In the genomic region with DNA sequence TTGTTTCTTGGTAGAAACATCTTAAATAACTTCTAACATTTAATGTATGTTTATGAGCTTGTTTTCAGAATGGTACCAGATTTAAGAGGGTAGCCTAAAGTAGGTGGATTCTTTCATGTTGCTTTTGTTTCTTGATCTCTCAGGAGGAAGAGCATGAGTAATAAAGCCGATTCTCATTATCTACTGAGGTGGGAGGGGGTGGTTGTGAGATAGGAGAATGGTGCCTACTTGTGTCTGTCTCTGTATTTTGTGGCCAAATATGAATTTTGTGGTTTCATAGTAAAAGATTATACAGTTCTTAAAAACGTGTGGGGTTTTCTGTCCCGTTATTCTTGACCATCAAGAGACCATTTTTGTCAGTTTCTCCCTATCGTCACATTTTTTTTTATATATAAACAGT, we compare ENCODE assay signal across 9 cellular contexts. TPM values are rescaled to one million over a fixed set of nuclear protein-coding genes. Genes with fewer than 3 reads are reported as not detected.
DNase-seq lines count a peak whose midpoint lies in the region; ATAC-seq and TF ChIP-seq lines count a peak whose summit lies in the region.
"Had no signal": no experiment of that assay in that cellular context is flagged by ENCODE, and none has a peak within 500 bp of the region (broad histone marks: within the 10 kb centered on the region; RNA-seq: fewer than 3 reads in every experiment).

No MANE protein-coding gene starts in this region.

- H3K27ac ChIP-seq in CD8-positive, alpha-beta T cell (ENCODE audit: low read depth, low read length) = no peak overlapping the region
- H3K27ac ChIP-seq in HUES6 (ENCODE audit: low read depth, low read length) = no peak overlapping the region

- H3K27me3 Mint-ChIP-seq in CD8-positive, alpha-beta T cell (ENCODE audit: low read depth) = no peaks in the 10 kb centered on the region
- H3K27me3 Mint-ChIP-seq in activated naive CD4-positive, alpha-beta T cell treated with anti-CD3 and anti-CD28 coated beads, Interleukin-2, amount 10 ng/mL, durations not matched to agents 7 days and 5 days = no peaks in the 10 kb centered on the region

- intact Hi-C loops in CD8-positive, alpha-beta T cell (cut with DNase I, micrococcal nuclease) = loop anchor here (5.0 to 10.0 kb wide), 4 partner anchors 606 to 1521 kb away; partner anchors contain the start of genes DNAJC13 (in 1 of the 2), MRPL3 (in 1 of the 2) and TMCC1 (in 1 of the 2)

- TF ChIP-seq CTCF in CD8-positive, alpha-beta T cell (IDR thresholded peaks at IDR 0.05) = no peak
- TF ChIP-seq CTCF in GM20000 (IDR thresholded peaks at IDR 0.05; ENCODE audit: extremely low read depth, missing control alignments) = no peak

- ATAC-seq in CD8-positive, alpha-beta T cell = no peak

- peaks cover 13% of the 10 kb centered on the region for H3K36me3 Mint-ChIP-seq in CD8-positive, alpha-beta T cell
- peaks cover 5% of the 10 kb centered on the region for H3K36me3 Mint-ChIP-seq in activated naive CD4-positive, alpha-beta T cell treated with anti-CD3 and anti-CD28 coated beads, Interleukin-2, amount 10 ng/mL, durations not matched to agents 7 days and 5 days

- CTCF ChIA-PET in CD8-positive, alpha-beta T cell (lab: Charles Lee) = no interaction called here
- CTCF ChIA-PET in activated naive CD4-positive, alpha-beta T cell treated with anti-CD3 and anti-CD28 coated beads, Interleukin-2, amount 10 ng/mL, durations not matched to agents 7 days and 5 days (lab: Charles Lee) = interaction anchor here (1.0 kb wide), 1 partner anchor 12 kb away, joined by 4 read pairs; no protein-coding TSS in a partner anchor

- no peak for DNase-seq in CD8-positive, alpha-beta T cell
- DNase-seq in activated naive CD4-positive, alpha-beta T cell treated with anti-CD3 and anti-CD28 coated beads, Interleukin-2, amount 10 ng/mL, durations not matched to agents 7 days and 5 days = no peak
- DNase-seq in kidney glomerular epithelial cell (lab: John Stamatoyannopoulos, UW) = peak; percentile 10
- DNase-seq in cortex of kidney (lab: John Stamatoyannopoulos, UW) = no peak
- no peak for DNase-seq in occipital lobe (lab: John Stamatoyannopoulos, UW)
- DNase-seq in GM20000 (ENCODE audit: low spot score) = no peak
- DNase-seq in NCI-H2171 (lab: John Stamatoyannopoulos, UW) = no peak
- DNase-seq: NCI-H510A had no signal

- H3K27me3 ChIP-seq in CD8-positive, alpha-beta T cell (ENCODE audit: insufficient read depth, low read length) = no peaks in the 10 kb centered on the region
- no peaks in the 10 kb centered on the region for H3K27me3 ChIP-seq in HUES6 (ENCODE audit: control insufficient read depth, insufficient read depth, low read length)

- peaks cover 49% of the 10 kb centered on the region for H3K4me1 Mint-ChIP-seq in CD8-positive, alpha-beta T cell (ENCODE audit: low read depth)
- peaks cover 48% of the 10 kb centered on the region for H3K4me1 Mint-ChIP-seq in activated naive CD4-positive, alpha-beta T cell treated with anti-CD3 and anti-CD28 coated beads, Interleukin-2, amount 10 ng/mL, durations not matched to agents 7 days and 5 days

- H3K9ac ChIP-seq in HUES6 (ENCODE audit: low read length) = no peak overlapping the region

- H3K9me3 Mint-ChIP-seq in CD8-positive, alpha-beta T cell = no peaks in the 10 kb centered on the region
- no peaks in the 10 kb centered on the region for H3K9me3 Mint-ChIP-seq in activated naive CD4-positive, alpha-beta T cell treated with anti-CD3 and anti-CD28 coated beads, Interleukin-2, amount 10 ng/mL, durations not matched to agents 7 days and 5 days

- H3K9me3 ChIP-seq in CD8-positive, alpha-beta T cell (ENCODE audit: low read length) = no peaks in the 10 kb centered on the region
- H3K9me3 ChIP-seq in HUES6 (ENCODE audit: control insufficient read depth, insufficient read depth, low read depth, low read length) = no peaks in the 10 kb centered on the region

- POLR2A ChIA-PET in CD8-positive, alpha-beta T cell (lab: Charles Lee) = no interaction called here

- peaks cover 27% of the 10 kb centered on the region for H3K4me1 ChIP-seq in CD8-positive, alpha-beta T cell (ENCODE audit: insufficient read depth, low read length)
- H3K4me1 ChIP-seq in HUES6 (ENCODE audit: control insufficient read depth, insufficient read depth, low read length) = peaks cover 33% of the 10 kb centered on the region

- H3K36me3 ChIP-seq in CD8-positive, alpha-beta T cell (ENCODE audit: insufficient read depth, low read length) = no peaks in the 10 kb centered on the region
- H3K36me3 ChIP-seq in HUES6 (ENCODE audit: control insufficient read depth, insufficient read depth, low read length) = no peaks in the 10 kb centered on the region

- peak overlapping the region; percentile 98 for H3K4me3 Mint-ChIP-seq in CD8-positive, alpha-beta T cell
- H3K4me3 Mint-ChIP-seq in activated naive CD4-positive, alpha-beta T cell treated with anti-CD3 and anti-CD28 coated beads, Interleukin-2, amount 10 ng/mL, durations not matched to agents 7 days and 5 days = peak overlapping the region; percentile 94

- H3K27ac Mint-ChIP-seq in CD8-positive, alpha-beta T cell = peak overlapping the region; percentile 3
- H3K27ac Mint-ChIP-seq in activated naive CD4-positive, alpha-beta T cell treated with anti-CD3 and anti-CD28 coated beads, Interleukin-2, amount 10 ng/mL, durations not matched to agents 7 days and 5 days = no peak overlapping the region

- no peak overlapping the region for H3K4me3 ChIP-seq in CD8-positive, alpha-beta T cell (ENCODE audit: low read depth, low read length)
- H3K4me3 ChIP-seq in HUES6 (ENCODE audit: low read depth, low read length) = peak overlapping the region; percentile 87

RNA-seq across cellular contexts. Expression of gene ATP2C1, which starts 2.2 kb away (rescaled TPM):
- total RNA-seq in CD8-positive, alpha-beta T cell = 10 to 100 TPM; 35.0 to 39.0 TPM
- total RNA-seq in occipital lobe = 183 TPM
